3 cellular contexts compared by ENCODE assay signal in genomic region chr17:9003355-9004131, GRCh38.
A peak's percentile ranks its signal among the peaks of the same experiment; 100 is the strongest.
TF ChIP-seq lines count a peak whose summit lies in the region.

No MANE protein-coding gene starts in this region.

TF ChIP-seq in liver, 16 proteins besides CTCF, POLR2A, EP300 and RAD21:
- no peak for TF ChIP-seq RXRA (IDR thresholded peaks at IDR 0.05)
- TF ChIP-seq HNF4A (conservative IDR thresholded peaks at IDR 0.05): no peak
- TF ChIP-seq FOXA2 (IDR thresholded peaks at IDR 0.05): no peak
- no peak for TF ChIP-seq TAF1 (conservative IDR thresholded peaks at IDR 0.05)
- no peak for TF ChIP-seq YY1 (IDR thresholded peaks at IDR 0.05)
- TF ChIP-seq NR2F2 (IDR thresholded peaks at IDR 0.05): no peak
- TF ChIP-seq GABPA (IDR thresholded peaks at IDR 0.05 in 1 of 2, conservative IDR thresholded peaks at IDR 0.05 in 1 of 2): no peak
- no peak for TF ChIP-seq FOXA1 (IDR thresholded peaks at IDR 0.05)
- no peak for TF ChIP-seq ATF3 (IDR thresholded peaks at IDR 0.05)
- TF ChIP-seq MAX (IDR thresholded peaks at IDR 0.05): no peak
- TF ChIP-seq REST (IDR thresholded peaks at IDR 0.05): no peak
- TF ChIP-seq SP1 (IDR thresholded peaks at IDR 0.05): no peak
- TF ChIP-seq ZBTB33 (IDR thresholded peaks at IDR 0.05): no peak
- no peak for TF ChIP-seq JUND (IDR thresholded peaks at IDR 0.05)
- no peak for TF ChIP-seq EGR1 (IDR thresholded peaks at IDR 0.05; ENCODE audit: low read depth in 2 of 2)
- no peak for TF ChIP-seq HNF4G (IDR thresholded peaks at IDR 0.05)

TF ChIP-seq in HepG2, 621 proteins besides CTCF, POLR2A, EP300 and RAD21:
- TF ChIP-seq FOXK2 (IDR thresholded peaks at IDR 0.05) (no peak), ZNF614 (CRISPR knock-in tag; IDR thresholded peaks at IDR 0.05; ENCODE audit: borderline replicate concordance) (no peak), ZNF7 (CRISPR knock-in tag; IDR thresholded peaks at IDR 0.05) (no peak), ZNF24 (IDR thresholded peaks at IDR 0.05) (no peak), ZNF18 (CRISPR knock-in tag; IDR thresholded peaks at IDR 0.05; ENCODE audit: insufficient replicate concordance) (no peak), ZNF264 (CRISPR knock-in tag; IDR thresholded peaks at IDR 0.05) (no peak), ELF1 (CRISPR knock-in tag; IDR thresholded peaks at IDR 0.05) (no peak), MATR3 (CRISPR knock-in tag; IDR thresholded peaks at IDR 0.05) (no peak), TARDBP (CRISPR knock-in tag; IDR thresholded peaks at IDR 0.05) (no peak), ZNF550 (CRISPR knock-in tag; IDR thresholded peaks at IDR 0.05; ENCODE audit: borderline replicate concordance) (no peak), FOXJ3 (CRISPR knock-in tag; IDR thresholded peaks at IDR 0.05; ENCODE audit: borderline replicate concordance) (no peak), KDM2A (CRISPR knock-in tag; IDR thresholded peaks at IDR 0.05; ENCODE audit: borderline replicate concordance, low read depth) (no peak), ZNF160 (CRISPR knock-in tag; IDR thresholded peaks at IDR 0.05) (no peak), ZNF136 (CRISPR knock-in tag; IDR thresholded peaks at IDR 0.05; ENCODE audit: low read depth) (no peak), GMEB2 (CRISPR knock-in tag; IDR thresholded peaks at IDR 0.05; ENCODE audit: low read depth) (no peak), REPIN1 (CRISPR knock-in tag; IDR thresholded peaks at IDR 0.05; ENCODE audit: borderline replicate concordance, low read depth) (no peak), ZNF296 (CRISPR knock-in tag; conservative IDR thresholded peaks at IDR 0.05) (no peak), HOXA5 (CRISPR knock-in tag; IDR thresholded peaks at IDR 0.05) (no peak)

TF ChIP-seq in H1, 55 proteins besides CTCF, POLR2A, EP300 and RAD21:
- TF ChIP-seq RFX5 (IDR thresholded peaks at IDR 0.05; ENCODE audit: borderline replicate concordance, low read depth, low read length): no peak
- 0 out of 2 replicates have a peak, but pooled peaks have one; percentile 19 for TF ChIP-seq GABPA (IDR thresholded peaks at IDR 0.05; ENCODE audit: borderline replicate concordance, insufficient read depth, low read length)
- TF ChIP-seq RNF2 (IDR thresholded peaks at IDR 0.05; ENCODE audit: borderline replicate concordance, low read depth, low read length, missing control alignments, poor library complexity, severe bottlenecking): peak; percentile 54
- TF ChIP-seq ASH2L (IDR thresholded peaks at IDR 0.05; ENCODE audit: low read length): peak; percentile 7
